1 cellular context compared by ENCODE assay signal in genomic region chr19:52691215-52691610, GRCh38.
TF ChIP-seq lines count a peak whose summit lies in the region.

No MANE protein-coding gene starts in this region.

TF ChIP-seq in IMR-90, 13 proteins besides CTCF, POLR2A, EP300 and RAD21 (continued from another document):
- TF ChIP-seq USF2 (IDR thresholded peaks at IDR 0.05; ENCODE audit: low read depth, low read length) = no peak
- TF ChIP-seq MXI1 (IDR thresholded peaks at IDR 0.05; ENCODE audit: borderline replicate concordance, low read depth, low read length) = no peak
- TF ChIP-seq BHLHE40 (IDR thresholded peaks at IDR 0.05; ENCODE audit: low read depth, low read length) = no peak
- TF ChIP-seq MAFK (IDR thresholded peaks at IDR 0.05; ENCODE audit: low read depth, low read length) = no peak
- no peak for TF ChIP-seq NFE2L2 (IDR thresholded peaks at IDR 0.05; ENCODE audit: low read depth, low read length)
- no peak for TF ChIP-seq FOS (IDR thresholded peaks at IDR 0.05; ENCODE audit: low read depth, low read length)
- no peak for TF ChIP-seq CEBPB (IDR thresholded peaks at IDR 0.05; ENCODE audit: low read depth, low read length)
- TF ChIP-seq MAZ (IDR thresholded peaks at IDR 0.05; ENCODE audit: borderline replicate concordance, low read depth, low read length) = no peak
